9 cellular contexts compared by ENCODE assay signal in genomic region chrX:84729809-84730208, GRCh38.
DNase-seq lines count a peak whose midpoint lies in the region; ATAC-seq and TF ChIP-seq lines count a peak whose summit lies in the region.
"Had no signal": no experiment of that assay in that cellular context is flagged by ENCODE, and none has a peak within 500 bp of the region (broad histone marks: within the 10 kb centered on the region; RNA-seq: fewer than 3 reads in every experiment).

No MANE protein-coding gene starts in this region.

- CTCF ChIA-PET in activated CD4-positive, alpha-beta memory T cell treated with anti-CD3 and anti-CD28 coated beads for 36 hours (lab: Charles Lee), result no interaction called here

- ATAC-seq in GM21717 (IDR thresholded peaks at IDR 0.05; ENCODE audit: unreplicated experiment), result peak; percentile 99
- ATAC-seq in right lobe of liver, result peak; percentile 100

- H3K27me3 Mint-ChIP-seq in activated CD4-positive, alpha-beta memory T cell treated with anti-CD3 and anti-CD28 coated beads for 36 hours, result no peaks in the 10 kb centered on the region
- H3K27me3 Mint-ChIP-seq: CD8-positive, alpha-beta memory T cell had no signal

- H3K36me3 Mint-ChIP-seq in activated CD4-positive, alpha-beta memory T cell treated with anti-CD3 and anti-CD28 coated beads for 36 hours, result no peaks in the 10 kb centered on the region
- H3K36me3 Mint-ChIP-seq: CD8-positive, alpha-beta memory T cell had no signal

- no peaks in the 10 kb centered on the region for H3K4me1 Mint-ChIP-seq in activated CD4-positive, alpha-beta memory T cell treated with anti-CD3 and anti-CD28 coated beads for 36 hours (ENCODE audit: low read depth)
- H3K4me1 Mint-ChIP-seq: CD8-positive, alpha-beta memory T cell had no signal

- H3K9me3 Mint-ChIP-seq in activated CD4-positive, alpha-beta memory T cell treated with anti-CD3 and anti-CD28 coated beads for 36 hours, result no peaks in the 10 kb centered on the region
- H3K9me3 Mint-ChIP-seq: CD8-positive, alpha-beta memory T cell had no signal

- DNase-seq in SKM-1 (lab: John Stamatoyannopoulos, UW; ENCODE audit: unreplicated experiment) (peak; percentile 10), SKM-1 treated with dmso at 0.1 percent for 144 hours (lab: John Stamatoyannopoulos, UW; ENCODE audit: unreplicated experiment) (no peak), HL-60 (ENCODE audit: low read depth in 1 of 2, low spot score in 1 of 2) (peak in 1 of 2 experiments; percentile 19), NOMO-1 (lab: John Stamatoyannopoulos, UW; ENCODE audit: unreplicated experiment in 2 of 2) (peak; percentile 57 to 62), choroid plexus epithelial cell (ENCODE audit: low read depth) (peak; percentile 45), right lobe of liver (peak in 1 of 3 donors; percentile 41)
- no peak for DNase-seq in activated CD4-positive, alpha-beta memory T cell treated with anti-CD3 and anti-CD28 coated beads for 36 hours

- H3K27ac ChIP-seq in HL-60 (replicated peaks) (no peak overlapping the region), right lobe of liver (no peak overlapping the region)

- H3K4me3 ChIP-seq in HL-60 (replicated peaks; ENCODE audit: insufficient read depth, low read length) (no peak overlapping the region), choroid plexus epithelial cell (ENCODE audit: low read depth, low read length) (no peak overlapping the region), right lobe of liver (peak overlapping the region in 1 of 3 donors; percentile 18)

- H3K27me3 ChIP-seq in HL-60 (ENCODE audit: insufficient read depth, poor library complexity, severe bottlenecking) (no peaks in the 10 kb centered on the region), right lobe of liver (no peaks in the 10 kb centered on the region)

- 14% methylated on average over 5 of the region's 5 CpGs for WGBS in right lobe of liver (ENCODE audit: insufficient coverage, low coverage, low lambda C conversion rate, missing lambda C conversion rate)

- H3K36me3 ChIP-seq in right lobe of liver, result no peaks in the 10 kb centered on the region

- TF ChIP-seq CTCF in HL-60 (IDR thresholded peaks at IDR 0.05; ENCODE audit: insufficient read depth, low read length) (peak; percentile 35), choroid plexus epithelial cell (conservative IDR thresholded peaks at IDR 0.05; ENCODE audit: low read depth, low read length) (peak; percentile 82), right lobe of liver (IDR thresholded peaks at IDR 0.05) (peak; percentile 79 to 89 (median 86))

- H3K27ac Mint-ChIP-seq in activated CD4-positive, alpha-beta memory T cell treated with anti-CD3 and anti-CD28 coated beads for 36 hours, result no peak overlapping the region
- H3K27ac Mint-ChIP-seq: CD8-positive, alpha-beta memory T cell had no signal

- intact Hi-C loops in right lobe of liver (cut with DNase I), result no loop called here
- intact Hi-C loops in activated CD4-positive, alpha-beta memory T cell treated with anti-CD3 and anti-CD28 coated beads for 36 hours (cut with micrococcal nuclease), result loop anchor here (2.0 kb wide), 1 partner anchor 323 kb away; no protein-coding TSS in a partner anchor

- H3K9me3 ChIP-seq in right lobe of liver, result no peaks in the 10 kb centered on the region

- no peaks in the 10 kb centered on the region for H3K4me1 ChIP-seq in right lobe of liver

- POLR2A ChIA-PET in activated CD4-positive, alpha-beta memory T cell treated with anti-CD3 and anti-CD28 coated beads for 36 hours (lab: Charles Lee), result no interaction called here

- no peak for TF ChIP-seq POLR2A in right lobe of liver (IDR thresholded peaks at IDR 0.05)

- H3K4me3 Mint-ChIP-seq in activated CD4-positive, alpha-beta memory T cell treated with anti-CD3 and anti-CD28 coated beads for 36 hours, result no peak overlapping the region
- H3K4me3 Mint-ChIP-seq: CD8-positive, alpha-beta memory T cell had no signal

Comparison
In these comparisons a context has a peak if more than half of its experiments do, and no peak if none do; other contexts are left out.
1. DNase-seq: peak in SKM-1 (single experiment), NOMO-1 (2 of 2) and choroid plexus epithelial cell (single experiment); none in SKM-1 treated with dmso at 0.1 percent for 144 hours (single experiment) and activated CD4-positive, alpha-beta memory T cell treated with anti-CD3 and anti-CD28 coated beads for 36 hours (single experiment).
2. CTCF ChIP-seq: peak in every context shown above with its lines; median percentile 86 in right lobe of liver; 82 in choroid plexus epithelial cell; 35 in HL-60.